Comparison of ENCODE assay signal across 8 cellular contexts in genomic region chr2:170715932-170716777, GRCh38. TPM values are rescaled to one million over a fixed set of nuclear protein-coding genes. Genes with fewer than 3 reads are reported as not detected.
DNase-seq lines count a peak whose midpoint lies in the region; ATAC-seq and TF ChIP-seq lines count a peak whose summit lies in the region.

No MANE protein-coding gene starts in this region.

- in situ Hi-C loops in astrocyte of the cerebellum (cut with HindIII; ENCODE audit: low sequenced_read_pairs): loop anchor here (25.0 kb wide), 1 partner anchor 304 kb away; no protein-coding TSS in a partner anchor

- no peak for ATAC-seq in right cardiac atrium
- no peak for ATAC-seq in left ventricle myocardium superior
- no peak for ATAC-seq in HG02642 (IDR thresholded peaks at IDR 0.05; ENCODE audit: poor library complexity, unreplicated experiment)

- H3K9me3 ChIP-seq in right cardiac atrium (ENCODE audit: control insufficient read depth, low read length) (no peaks in the 10 kb centered on the region), uterus (no peaks in the 10 kb centered on the region)

- DNase-seq in right cardiac atrium (no peak), left ventricle myocardium superior (no peak), astrocyte of the cerebellum (ENCODE audit: low read depth) (no peak), mesothelial cell of epicardium (ENCODE audit: low spot score in 2 of 2, unreplicated experiment in 2 of 2) (no peak), uterus (no peak), SK-N-DZ (ENCODE audit: low spot score) (no peak), germinal center (ENCODE audit: low spot score) (no peak)

- intact Hi-C loops in right cardiac atrium (cut with DNase I) (loop anchor here in 1 of 4 donors (10.0 kb wide), 1 partner anchor 211 kb away; no protein-coding TSS in a partner anchor), left ventricle myocardium superior (cut with micrococcal nuclease) (no loop called here), uterus (cut with DNase I; ENCODE audit: low total_unique reads) (no loop called here)

- H3K27me3 ChIP-seq in right cardiac atrium (ENCODE audit: control insufficient read depth, insufficient read depth) (no peaks in the 10 kb centered on the region), uterus (peaks cover 5 to 23% of the 10 kb centered on the region in 2 donors)

- no peaks in the 10 kb centered on the region for H3K36me3 Mint-ChIP-seq in mesothelial cell of epicardium

- H3K36me3 ChIP-seq in uterus: no peaks in the 10 kb centered on the region

- H3K4me3 ChIP-seq in right cardiac atrium (ENCODE audit: low read length) (peak overlapping the region; percentile 74), astrocyte of the cerebellum (ENCODE audit: low read depth, low read length) (peak overlapping the region; percentile 37), uterus (peak overlapping the region; percentile 18 to 37)

- no peak overlapping the region for H3K27ac ChIP-seq in right cardiac atrium (ENCODE audit: low read length)
- peak overlapping the region; percentile 36 to 73 for H3K27ac ChIP-seq in uterus

- H3K4me1 Mint-ChIP-seq in mesothelial cell of epicardium: peaks cover 47% of the 10 kb centered on the region

- no peaks in the 10 kb centered on the region for H3K9me3 Mint-ChIP-seq in mesothelial cell of epicardium

- WGBS in right cardiac atrium: 3% methylated on average over 95 of the region's 95 CpGs

- H3K4me1 ChIP-seq in right cardiac atrium (ENCODE audit: control insufficient read depth, insufficient read depth, low read length): peaks cover 3% of the 10 kb centered on the region
- H3K4me1 ChIP-seq in uterus: peaks cover 0 to 8% of the 10 kb centered on the region in 2 donors

- peak overlapping the region; percentile 71 for H3K4me3 Mint-ChIP-seq in mesothelial cell of epicardium

- H3K27ac Mint-ChIP-seq in mesothelial cell of epicardium: no peak overlapping the region

- TF ChIP-seq CTCF in astrocyte of the cerebellum (IDR thresholded peaks at IDR 0.05; ENCODE audit: low read depth, low read length, missing control alignments) (no peak), mesothelial cell of epicardium (IDR thresholded peaks at IDR 0.05; ENCODE audit: unreplicated experiment) (no peak), uterus (IDR thresholded peaks at IDR 0.05) (peak in 1 of 4 experiments; percentile 1)

- no peak for TF ChIP-seq POLR2A in uterus (IDR thresholded peaks at IDR 0.05)

- H3K27me3 Mint-ChIP-seq in mesothelial cell of epicardium (ENCODE audit: low read depth): peaks cover 85% of the 10 kb centered on the region

RNA-seq across cellular contexts. Expression of gene SP5, which starts 1.0 kb away (rescaled TPM):
- total RNA-seq in right cardiac atrium: under 1 TPM in 1 of 4 donors, not detected in 3; 0.94 TPM
- polyA plus RNA-seq in right cardiac atrium: not detected
- 0.12 TPM for total RNA-seq in left ventricle myocardium superior
- total RNA-seq in mesothelial cell of epicardium: 2.2 to 4.6 TPM (median 2.7 TPM) in 3 replicates
- total RNA-seq in uterus: 1 to 10 TPM in 2 of 4 donors, under 1 TPM in 1, not detected in 1; 0.90 to 4.2 (median 1.0) TPM
- polyA plus RNA-seq in SK-N-DZ (2014; cell fraction: cytosol; rRNA removed): not detected in 2 replicates
- polyA plus RNA-seq in SK-N-DZ (2014; cell fraction: nucleus; rRNA removed): not detected in 2 replicates

RNA-seq across cellular contexts. Expression of gene ERICH2, which starts 54.0 kb away (rescaled TPM):
- total RNA-seq in right cardiac atrium (1 to 10 TPM in 3 of 4 donors, not detected in 1; 1.7 to 5.2 (median 2.9) TPM), left ventricle myocardium superior (1.2 TPM), mesothelial cell of epicardium (0.47 to 1.1 TPM (median 0.94 TPM) in 3 replicates), uterus (1 to 10 TPM in 1 of 4 donors, not detected in 3; 2.2 TPM)
- polyA plus RNA-seq in right cardiac atrium: 4.1 TPM
- not detected in 2 replicates for polyA plus RNA-seq in SK-N-DZ (2014; cell fraction: cytosol; rRNA removed)
- polyA plus RNA-seq in SK-N-DZ (2014; cell fraction: nucleus; rRNA removed): not detected in 2 replicates
